In the genomic region with DNA sequence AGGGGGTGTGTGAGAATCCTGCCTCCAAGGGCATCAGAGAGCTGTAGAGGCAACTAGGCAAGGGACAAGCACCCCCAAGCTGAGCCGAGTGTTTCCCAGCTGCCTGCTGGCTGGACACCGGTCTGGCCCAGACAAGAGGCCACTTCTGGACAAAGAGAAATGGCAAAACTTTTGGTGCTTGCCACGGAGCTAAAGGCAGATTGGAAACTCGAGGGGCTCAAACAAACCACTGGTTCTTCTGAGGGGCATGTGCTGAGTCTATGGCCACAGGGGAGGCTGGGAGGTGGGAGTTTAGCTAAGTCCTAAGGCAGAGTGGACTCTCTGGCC, we compare ENCODE assay signal across 20 cellular contexts.
DNase-seq lines count a peak whose midpoint lies in the region; ATAC-seq and TF ChIP-seq lines count a peak whose summit lies in the region.
"Had no signal": no experiment of that assay in that cellular context is flagged by ENCODE, and none has a peak within 500 bp of the region (broad histone marks: within the 10 kb centered on the region; RNA-seq: fewer than 3 reads in every experiment).

No MANE protein-coding gene starts in this region.

- peak overlapping the region; percentile 73 for H3K9ac ChIP-seq in Karpas-422 (ENCODE audit: low read length)

- 0 out of 2 replicates have a peak overlapping the region, but pooled peaks have one; percentile 10 for H2AFZ ChIP-seq in Karpas-422 (ENCODE audit: low read length)

- H3K4me3 ChIP-seq in Karpas-422 (ENCODE audit: low read length) (no peak overlapping the region), esophagus muscularis mucosa (no peak overlapping the region), suprapubic skin (no peak overlapping the region)

- H4K20me1 ChIP-seq in Karpas-422 (ENCODE audit: insufficient read depth, low read depth, low read length), result no peaks in the 10 kb centered on the region

- H3K9me3 ChIP-seq in Karpas-422 (ENCODE audit: low read length) (no peaks in the 10 kb centered on the region), esophagus muscularis mucosa (peaks cover 0 to 11% (median 0%) of the 10 kb centered on the region in 4 donors), suprapubic skin (no peaks in the 10 kb centered on the region)

- TF ChIP-seq EP300 in esophagus muscularis mucosa (IDR thresholded peaks at IDR 0.05), result no peak
- no peak for TF ChIP-seq EP300 in suprapubic skin (IDR thresholded peaks at IDR 0.05)

- no peak for ATAC-seq in left cardiac atrium
- ATAC-seq: CD8-positive, alpha-beta T cell; HepG2; Right ventricle myocardium inferior had no signal

- no peak for TF ChIP-seq POLR2A in esophagus muscularis mucosa (IDR thresholded peaks at IDR 0.05; ENCODE audit: low read depth)
- TF ChIP-seq POLR2A in suprapubic skin (IDR thresholded peaks at IDR 0.05), result no peak

- H3K4me1 ChIP-seq in Karpas-422 (ENCODE audit: low read length) (peaks cover 70% of the 10 kb centered on the region), esophagus muscularis mucosa (peaks cover 29 to 51% (median 47%) of the 10 kb centered on the region in 4 donors), suprapubic skin (peaks cover 16% of the 10 kb centered on the region)

- H3K36me3 ChIP-seq in Karpas-422 (ENCODE audit: insufficient read depth, low read length), result peaks cover 4% of the 10 kb centered on the region; the same call in 1 of the 2 replicates
- H3K36me3 ChIP-seq in esophagus muscularis mucosa, result no peaks in the 10 kb centered on the region
- H3K36me3 ChIP-seq in suprapubic skin, result no peaks in the 10 kb centered on the region

- no peaks in the 10 kb centered on the region for H3K79me2 ChIP-seq in Karpas-422 (ENCODE audit: low read length)

- WGBS in esophagus muscularis mucosa, result 83% methylated on average over 4 of the region's 4 CpGs
- WGBS in suprapubic skin, result 97% methylated on average over 4 of the region's 4 CpGs

- H3K4me2 ChIP-seq in Karpas-422 (ENCODE audit: low read depth, low read length, poor library complexity, severe bottlenecking), result peak overlapping the region; percentile 74

- no peaks in the 10 kb centered on the region for H3K27me3 ChIP-seq in Karpas-422 (ENCODE audit: low read length)
- H3K27me3 ChIP-seq in esophagus muscularis mucosa, result no peaks in the 10 kb centered on the region
- no peaks in the 10 kb centered on the region for H3K27me3 ChIP-seq in suprapubic skin

- TF ChIP-seq CTCF in esophagus muscularis mucosa (IDR thresholded peaks at IDR 0.05), result no peak
- no peak for TF ChIP-seq CTCF in suprapubic skin (IDR thresholded peaks at IDR 0.05)
- no peak for TF ChIP-seq CTCF in GM20000 (IDR thresholded peaks at IDR 0.05; ENCODE audit: extremely low read depth, missing control alignments)

- no peaks in the 10 kb centered on the region for H3K9me2 ChIP-seq in Karpas-422 (replicated peaks; ENCODE audit: insufficient read depth, low read length)

- peak overlapping the region; percentile 97 for H3K27ac ChIP-seq in Karpas-422 (ENCODE audit: low read length)
- H3K27ac ChIP-seq in esophagus muscularis mucosa (replicated peaks in 1 of 4), result peak overlapping the region in 3 of 4 donors; percentile 97 to 100 (median 97)
- H3K27ac ChIP-seq in suprapubic skin, result no peak overlapping the region

- intact Hi-C loops in left cardiac atrium (cut with DNase I), result no loop called here
- intact Hi-C loops in cardiac septum (cut with DNase I), result no loop called here
- intact Hi-C loops in esophagus muscularis mucosa (cut with DNase I), result no loop called here

- DNase-seq in left cardiac atrium (peak; percentile 9), cardiac septum (ENCODE audit: low spot score) (no peak), Karpas-422 (no peak), esophagus muscularis mucosa (ENCODE audit: extremely low spot score) (no peak), suprapubic skin (ENCODE audit: low spot score in 2 of 2) (peak; percentile 37 to 64), NCI-H2171 treated with DMSO at 0.1 percent for 48 hours (lab: John Stamatoyannopoulos, UW) (no peak), GM20000 (ENCODE audit: low spot score) (no peak)
- no peak for DNase-seq in stimulated activated CD4-positive, alpha-beta T cell treated with anti-CD3 and anti-CD28 coated beads, Interleukin-15, amount 100 ng/mL, for 24 hours
- DNase-seq: Calu3; CD8-positive, alpha-beta T cell; DMS53; H9; KBM-7; NCI-H1694 treated with DMSO at 0.1 percent for 48 hours; NCI-H2107; NCI-H2227 treated with DMSO at 0.1 percent for 48 hours; NCI-H510A treated with DMSO at 0.1 percent for 48 hours; NCI-H774 had no signal

Comparison
In these comparisons a context has a peak if more than half of its experiments do, and no peak if none do; other contexts are left out.
1. DNase-seq: peak in left cardiac atrium (single experiment) and suprapubic skin (2 of 2); none in cardiac septum (single experiment), Karpas-422 (single experiment), esophagus muscularis mucosa (single experiment), NCI-H2171 treated with DMSO at 0.1 percent for 48 hours (single experiment), GM20000 (single experiment) and stimulated activated CD4-positive, alpha-beta T cell treated with anti-CD3 and anti-CD28 coated beads, Interleukin-15, amount 100 ng/mL, for 24 hours (single experiment).